In the genomic region with DNA sequence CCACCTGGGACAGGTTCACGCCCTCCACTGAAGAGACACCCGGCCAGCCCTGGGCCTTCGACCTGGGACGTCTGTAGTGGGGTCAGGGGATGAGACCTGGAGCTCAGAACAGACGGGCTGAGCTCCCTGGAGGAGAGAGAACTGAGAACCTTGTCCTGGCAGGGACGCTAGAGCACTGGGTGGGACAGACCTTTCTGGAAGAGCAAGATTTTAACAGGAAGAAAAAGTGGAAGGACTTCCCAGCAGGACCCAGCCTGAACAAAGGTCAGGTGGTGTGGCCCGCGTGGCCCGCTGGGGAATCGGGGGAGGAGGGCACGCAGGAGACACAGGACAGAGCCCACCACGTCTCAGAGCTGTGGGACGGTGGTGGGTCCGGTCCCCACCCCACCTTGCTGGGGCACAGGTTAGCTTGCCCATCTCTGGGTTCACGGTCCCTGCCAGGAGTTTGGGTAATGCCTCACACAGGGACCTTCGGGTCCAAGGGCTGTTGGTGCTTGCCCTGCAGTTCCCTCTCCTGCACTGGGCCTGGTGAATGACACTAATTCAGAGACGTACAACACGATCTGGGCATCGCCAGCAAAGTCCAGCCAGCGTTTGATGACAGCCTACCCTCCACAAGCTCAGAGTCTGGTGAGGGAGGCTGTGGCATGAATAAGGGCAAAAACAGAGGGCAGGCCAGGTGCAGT, we compare ENCODE assay signal across 17 cellular contexts. TPM values are rescaled to one million over a fixed set of nuclear protein-coding genes. Genes with fewer than 3 reads are reported as not detected.
DNase-seq lines count a peak whose midpoint lies in the region; ATAC-seq, FAIRE-seq and TF ChIP-seq lines count a peak whose summit lies in the region.
"Had no signal": no experiment of that assay in that cellular context is flagged by ENCODE, and none has a peak within 500 bp of the region (broad histone marks: within the 10 kb centered on the region; RNA-seq: fewer than 3 reads in every experiment).

No MANE protein-coding gene starts in this region.

- ATAC-seq in CD4-positive, CD25-positive, alpha-beta regulatory T cell (ENCODE audit: low read depth in 2 of 2): no peak
- ATAC-seq in GM21529 (IDR thresholded peaks at IDR 0.05; ENCODE audit: unreplicated experiment): no peak
- ATAC-seq: sciatic nerve had no signal

- no peaks in the 10 kb centered on the region for H3K9me3 ChIP-seq in CD4-positive, CD25-positive, alpha-beta regulatory T cell (ENCODE audit: control insufficient read depth in 2 of 2, low read length in 2 of 2)
- H3K9me3 ChIP-seq in HEK293 (ENCODE audit: control insufficient read depth, insufficient read depth, low read depth, low read length) (no peaks in the 10 kb centered on the region), astrocyte (ENCODE audit: insufficient read depth, low read depth, low read length) (no peaks in the 10 kb centered on the region)
- H3K9me3 ChIP-seq: BLaER1 had no signal

- H3K4me1 Mint-ChIP-seq in CD4-positive, CD25-positive, alpha-beta regulatory T cell: peaks cover 0 to 15% (median 7%) of the 10 kb centered on the region in 4 donors
- peaks cover 1% of the 10 kb centered on the region for H3K4me1 Mint-ChIP-seq in astrocyte (ENCODE audit: low read depth, unreplicated experiment)
- peaks cover 13% of the 10 kb centered on the region for H3K4me1 Mint-ChIP-seq in mesothelial cell of epicardium

- in situ Hi-C loops in GM13976 (cut with MboI; ENCODE audit: low sequenced_read_pairs, unreplicated experiment): no loop called here

- H3K36me3 Mint-ChIP-seq in CD4-positive, CD25-positive, alpha-beta regulatory T cell: peaks cover 7% of the 10 kb centered on the region
- H3K36me3 Mint-ChIP-seq in astrocyte (ENCODE audit: low read depth, unreplicated experiment) (peaks cover 4% of the 10 kb centered on the region), mesothelial cell of epicardium (peaks cover 2% of the 10 kb centered on the region)

- TF ChIP-seq CTCF in HEK293 (tag by site-specific recombination; IDR thresholded peaks at IDR 0.05) (no peak), astrocyte (IDR thresholded peaks at IDR 0.05; ENCODE audit: insufficient read depth, low read depth, low read length) (no peak), mesothelial cell of epicardium (IDR thresholded peaks at IDR 0.05; ENCODE audit: unreplicated experiment) (no peak), GM13976 (IDR thresholded peaks at IDR 0.05; ENCODE audit: borderline replicate concordance, control extremely low read depth, extremely low read depth, insufficient read depth, missing control alignments) (no peak)

- peaks cover 23% of the 10 kb centered on the region for H4K20me1 ChIP-seq in astrocyte (ENCODE audit: insufficient read depth, low read length)

- H3K36me3 ChIP-seq in CD4-positive, CD25-positive, alpha-beta regulatory T cell (ENCODE audit: control insufficient read depth, insufficient read depth, low read length): no peaks in the 10 kb centered on the region
- H3K36me3 ChIP-seq in HEK293 (ENCODE audit: control insufficient read depth in 2 of 2, insufficient read depth in 1 of 2, low read length in 2 of 2): peaks cover 0 to 9% of the 10 kb centered on the region in 2 experiments; a peak in 1 of 3 replicates
- no peaks in the 10 kb centered on the region for H3K36me3 ChIP-seq in astrocyte (ENCODE audit: insufficient read depth, low read length)

- H3K4me3 ChIP-seq in CD4-positive, CD25-positive, alpha-beta regulatory T cell (ENCODE audit: low read depth, low read length): no peak overlapping the region
- H3K4me3 ChIP-seq in HEK293 (ENCODE audit: low read depth, low read length) (no peak overlapping the region), astrocyte (ENCODE audit: insufficient read depth, low read depth, low read length) (no peak overlapping the region)

- peaks cover 7% of the 10 kb centered on the region for H3K4me1 ChIP-seq in CD4-positive, CD25-positive, alpha-beta regulatory T cell (ENCODE audit: control insufficient read depth, insufficient read depth, low read length, poor library complexity, severe bottlenecking)
- peaks cover 5% of the 10 kb centered on the region for H3K4me1 ChIP-seq in HEK293 (ENCODE audit: control insufficient read depth, insufficient read depth, low read length)
- peaks cover 2% of the 10 kb centered on the region for H3K4me1 ChIP-seq in astrocyte (ENCODE audit: insufficient read depth, low read length)

- POLR2A ChIA-PET in HEK293 (lab: Yijun Ruan, JAX): interaction anchor here (0.8 to 3.3 kb wide), 5 partner anchors 9 to 97 kb away, joined by 3 to 25 read pairs (median 3); a partner anchor contains a TSS

- peaks cover 3% of the 10 kb centered on the region for H3K27me3 ChIP-seq in CD4-positive, CD25-positive, alpha-beta regulatory T cell (ENCODE audit: control insufficient read depth, insufficient read depth, low read length)
- H3K27me3 ChIP-seq in astrocyte (ENCODE audit: insufficient read depth, low read length): peaks cover 21% of the 10 kb centered on the region

- FAIRE-seq in astrocyte (lab: Jason Lieb, UNC): no peak
- FAIRE-seq: G401.6, keratinocyte had no signal

- H3K4me2 ChIP-seq in astrocyte (ENCODE audit: low read length): no peak overlapping the region

- H3K27me3 Mint-ChIP-seq in CD4-positive, CD25-positive, alpha-beta regulatory T cell: peaks cover 25% of the 10 kb centered on the region
- peaks cover 6% of the 10 kb centered on the region for H3K27me3 Mint-ChIP-seq in astrocyte (ENCODE audit: low read depth, unreplicated experiment)
- peaks cover 14% of the 10 kb centered on the region for H3K27me3 Mint-ChIP-seq in mesothelial cell of epicardium (ENCODE audit: low read depth)

- H3K79me2 ChIP-seq in astrocyte (ENCODE audit: insufficient read depth, low read length): peaks cover 2% of the 10 kb centered on the region

- H3K27ac ChIP-seq in CD4-positive, CD25-positive, alpha-beta regulatory T cell (ENCODE audit: insufficient read depth, low read length, poor library complexity, severe bottlenecking): no peak overlapping the region
- H3K27ac ChIP-seq in HEK293 (ENCODE audit: extremely low read depth, low read depth, low read length) (no peak overlapping the region), astrocyte (ENCODE audit: low read depth, low read length) (no peak overlapping the region), substantia nigra (ENCODE audit: low read depth, low read length, poor library complexity, severe bottlenecking) (no peak overlapping the region)
- H3K27ac ChIP-seq: BLaER1 had no signal

- H2AFZ ChIP-seq in astrocyte (ENCODE audit: low read depth, low read length): no peak overlapping the region

- peak overlapping the region; percentile 29 to 89 (median 48) for H3K4me3 Mint-ChIP-seq in CD4-positive, CD25-positive, alpha-beta regulatory T cell
- H3K4me3 Mint-ChIP-seq in astrocyte (ENCODE audit: unreplicated experiment): peak overlapping the region; percentile 74
- peak overlapping the region; percentile 69 for H3K4me3 Mint-ChIP-seq in mesothelial cell of epicardium

- DNase-seq in CD4-positive, CD25-positive, alpha-beta regulatory T cell: no peak
- DNase-seq in astrocyte (ENCODE audit: low read depth): no peak
- no peak for DNase-seq in mesothelial cell of epicardium (ENCODE audit: low spot score in 2 of 2, unreplicated experiment in 2 of 2)
- no peak for DNase-seq in GM13976 (ENCODE audit: low spot score)
- no peak for DNase-seq in substantia nigra (lab: John Stamatoyannopoulos, UW)
- DNase-seq in HuH-7.5 (ENCODE audit: low spot score): no peak
- DNase-seq: foreskin melanocyte, NCI-H1417, NCI-H510A, T1000 had no signal

- H3K27ac Mint-ChIP-seq in CD4-positive, CD25-positive, alpha-beta regulatory T cell: no peak overlapping the region
- H3K27ac Mint-ChIP-seq in astrocyte (ENCODE audit: unreplicated experiment) (no peak overlapping the region), mesothelial cell of epicardium (peak overlapping the region; percentile 64)

- peaks cover 0 to 2% (median 0%) of the 10 kb centered on the region in 7 donors for H3K9me3 Mint-ChIP-seq in CD4-positive, CD25-positive, alpha-beta regulatory T cell
- no peaks in the 10 kb centered on the region for H3K9me3 Mint-ChIP-seq in astrocyte (ENCODE audit: unreplicated experiment)
- H3K9me3 Mint-ChIP-seq in mesothelial cell of epicardium: no peaks in the 10 kb centered on the region

- no peak overlapping the region for H3K9ac ChIP-seq in astrocyte (ENCODE audit: low read length)
- H3K9ac ChIP-seq: BLaER1 had no signal

- CTCF ChIA-PET in HEK293 (lab: Yijun Ruan, JAX): interaction anchor here (0.6 to 1.7 kb wide), 6 partner anchors 18 to 609 kb away, joined by 3 to 7 read pairs (median 3); no protein-coding TSS in a partner anchor

TF ChIP-seq in HEK293, 187 proteins besides CTCF, POLR2A, EP300 and RAD21 (continues in another document):
- TF ChIP-seq ZNF394 (tag by site-specific recombination; IDR thresholded peaks at IDR 0.05; ENCODE audit: borderline replicate concordance): no peak
- TF ChIP-seq ZNF341 (tag by site-specific recombination; IDR thresholded peaks at IDR 0.05; ENCODE audit: low read depth): peak; percentile 61; the same call in 1 of the 2 replicates
- no peak for TF ChIP-seq ZNF214 (tag by site-specific recombination; IDR thresholded peaks at IDR 0.05; ENCODE audit: borderline replicate concordance)

RNA-seq across cellular contexts. Expression of a gene that starts 1.2 kb away (rescaled TPM):
- total RNA-seq in CD4-positive, CD25-positive, alpha-beta regulatory T cell: not detected
- polyA plus RNA-seq in CD4-positive, CD25-positive, alpha-beta regulatory T cell: not detected
- total RNA-seq in astrocyte (7.0 and 8.4 TPM in 2 replicates), mesothelial cell of epicardium (13.1 to 15.0 TPM (median 14.0 TPM) in 3 replicates)
- total RNA-seq: RPMI7951, sciatic nerve had no signal
- polyA plus RNA-seq: keratinocyte had no signal

RNA-seq across cellular contexts. Expression of a gene that starts 9.1 kb away (rescaled TPM):
- total RNA-seq in CD4-positive, CD25-positive, alpha-beta regulatory T cell: 44.2 TPM
- 10 to 100 TPM; 72.9 to 91.3 (median 88.4) TPM for polyA plus RNA-seq in CD4-positive, CD25-positive, alpha-beta regulatory T cell
- total RNA-seq in astrocyte: 50.5 and 50.8 TPM in 2 replicates
- total RNA-seq in mesothelial cell of epicardium: 24.4 to 25.8 TPM (median 25.5 TPM) in 3 replicates

RNA-seq across cellular contexts. Expression of a gene that starts 15.3 kb away (rescaled TPM):
- 497 TPM for total RNA-seq in CD4-positive, CD25-positive, alpha-beta regulatory T cell
- polyA plus RNA-seq in CD4-positive, CD25-positive, alpha-beta regulatory T cell: 100 to 1,000 TPM; 172 to 243 (median 210) TPM
- total RNA-seq in astrocyte (184 and 215 TPM in 2 replicates), mesothelial cell of epicardium (659 to 674 TPM (median 670 TPM) in 3 replicates)

RNA-seq across cellular contexts. Expression of a gene that starts 36.1 kb away (rescaled TPM):
- total RNA-seq in CD4-positive, CD25-positive, alpha-beta regulatory T cell: 126 TPM
- 1 to 10 TPM; 1.4 to 3.4 (median 1.8) TPM for polyA plus RNA-seq in CD4-positive, CD25-positive, alpha-beta regulatory T cell
- total RNA-seq in astrocyte (119 and 141 TPM in 2 replicates), mesothelial cell of epicardium (168 to 177 TPM (median 172 TPM) in 3 replicates)

RNA-seq across cellular contexts. Expression of a gene that starts 42.9 kb away (rescaled TPM):
- total RNA-seq in CD4-positive, CD25-positive, alpha-beta regulatory T cell: 124 TPM
- polyA plus RNA-seq in CD4-positive, CD25-positive, alpha-beta regulatory T cell: 100 to 1,000 TPM; 208 to 236 (median 223) TPM
- 154 and 170 TPM in 2 replicates for total RNA-seq in astrocyte
- total RNA-seq in mesothelial cell of epicardium: 105 to 115 TPM (median 108 TPM) in 3 replicates
